ENCODE assay signal across 17 cellular contexts in genomic region chr11:34342008-34342533, GRCh38. TPM values are rescaled to one million over a fixed set of nuclear protein-coding genes. Genes with fewer than 3 reads are reported as not detected.
DNase-seq lines count a peak whose midpoint lies in the region; ATAC-seq and TF ChIP-seq lines count a peak whose summit lies in the region.
"Had no signal": no experiment of that assay in that cellular context is flagged by ENCODE, and none has a peak within 500 bp of the region (broad histone marks: within the 10 kb centered on the region; RNA-seq: fewer than 3 reads in every experiment).

No MANE protein-coding gene starts in this region.

- peak; percentile 36 for ATAC-seq in Right ventricle myocardium superior (ENCODE audit: poor library complexity)
- ATAC-seq in aorta (ENCODE audit: low FRiP score): peak; percentile 37
- ATAC-seq in activated CD8-positive, alpha-beta T cell treated with anti-CD3 and anti-CD28 coated beads, Interleukin-2, amount 10 ng/mL, durations not matched to agents 7 days and 5 days: no peak
- ATAC-seq: GM12878 had no signal

- peak overlapping the region; percentile 39 for H3K9ac ChIP-seq in endodermal cell (ENCODE audit: extremely low read depth, low read length, poor library complexity, severe bottlenecking)

- POLR2A ChIA-PET in activated CD8-positive, alpha-beta T cell treated with anti-CD3 and anti-CD28 coated beads, Interleukin-2, amount 10 ng/mL, durations not matched to agents 7 days and 5 days (lab: Charles Lee): interaction anchor here (0.7 kb wide), 1 partner anchor 60 kb away, joined by 3 read pairs; no protein-coding TSS in a partner anchor
- POLR2A ChIA-PET in Caco-2 (lab: Charles Lee): no interaction called here

- CTCF ChIA-PET in activated CD8-positive, alpha-beta T cell treated with anti-CD3 and anti-CD28 coated beads, Interleukin-2, amount 10 ng/mL, durations not matched to agents 7 days and 5 days (lab: Charles Lee): interaction anchor here (7.0 kb wide), 1 partner anchor 14 kb away, joined by 46 read pairs; the partner anchor contains the start of gene ABTB2
- CTCF ChIA-PET in Caco-2 (lab: Charles Lee): interaction anchor here (1.0 to 1.6 kb wide), 2 partner anchors 16 to 167 kb away, joined by 3 to 9 read pairs; partner anchors contain the start of gene ABTB2

- peaks cover 9% of the 10 kb centered on the region for H3K27me3 Mint-ChIP-seq in endodermal cell (ENCODE audit: insufficient read depth)
- H3K27me3 Mint-ChIP-seq in activated CD8-positive, alpha-beta T cell treated with anti-CD3 and anti-CD28 coated beads, Interleukin-2, amount 10 ng/mL, durations not matched to agents 7 days and 5 days (ENCODE audit: low read depth): peaks cover 2% of the 10 kb centered on the region
- H3K27me3 Mint-ChIP-seq in Caco-2 (ENCODE audit: insufficient read depth, unreplicated experiment): no peaks in the 10 kb centered on the region
- H3K27me3 Mint-ChIP-seq: activated T-cell treated with anti-CD3 and anti-CD28 coated beads, Interleukin-2, amount 50 U/mL, for 24 hours had no signal

- H3K27me3 ChIP-seq in right atrium auricular region (no peaks in the 10 kb centered on the region), endodermal cell (ENCODE audit: control insufficient read depth, insufficient read depth, low read length, poor library complexity, severe bottlenecking) (no peaks in the 10 kb centered on the region), aorta (ENCODE audit: control insufficient read depth in 1 of 2, insufficient read depth in 2 of 2, low read length in 1 of 2) (no peaks in the 10 kb centered on the region), Caco-2 (replicated peaks; ENCODE audit: control insufficient read depth, insufficient read depth, low read length) (no peaks in the 10 kb centered on the region)
- H3K27me3 ChIP-seq: SJSA1 had no signal

- H3K36me3 Mint-ChIP-seq in endodermal cell (ENCODE audit: low read depth) (no peaks in the 10 kb centered on the region), Caco-2 (ENCODE audit: insufficient read depth, unreplicated experiment) (no peaks in the 10 kb centered on the region)
- H3K36me3 Mint-ChIP-seq in activated CD8-positive, alpha-beta T cell treated with anti-CD3 and anti-CD28 coated beads, Interleukin-2, amount 10 ng/mL, durations not matched to agents 7 days and 5 days (ENCODE audit: low read depth): no peaks in the 10 kb centered on the region

- H3K36me3 ChIP-seq in right atrium auricular region (no peaks in the 10 kb centered on the region), endodermal cell (ENCODE audit: control insufficient read depth, insufficient read depth, low read length) (no peaks in the 10 kb centered on the region), aorta (ENCODE audit: control insufficient read depth in 1 of 2, insufficient read depth in 2 of 2, low read length in 1 of 2) (no peaks in the 10 kb centered on the region), Caco-2 (ENCODE audit: control insufficient read depth, insufficient read depth, low read length) (no peaks in the 10 kb centered on the region)
- H3K36me3 ChIP-seq: SJSA1 had no signal

- no peak for DNase-seq in Right ventricle myocardium superior
- DNase-seq in right atrium auricular region (ENCODE audit: low spot score): no peak
- DNase-seq in endodermal cell: peak; percentile 74
- DNase-seq in mucosa of gallbladder (ENCODE audit: low spot score): peak; percentile 51
- DNase-seq in aorta: peak in 1 of 2 donors; percentile 46
- no peak for DNase-seq in activated CD8-positive, alpha-beta T cell treated with anti-CD3 and anti-CD28 coated beads, Interleukin-2, amount 10 ng/mL, durations not matched to agents 7 days and 5 days
- no peak for DNase-seq in Caco-2
- no peak for DNase-seq in T-helper 2 cell
- DNase-seq: activated CD4-positive, CD25-positive, alpha-beta regulatory T cell; activated T-cell treated with anti-CD3 and anti-CD28 coated beads, Interleukin-2, amount 50 U/mL, for 24 hours; DMS53; HCEC 1CT; NCI-H1092; NCI-H774; trophoblast cell had no signal

- H3K9me3 ChIP-seq in right atrium auricular region: no peaks in the 10 kb centered on the region
- no peaks in the 10 kb centered on the region for H3K9me3 ChIP-seq in endodermal cell (ENCODE audit: control insufficient read depth, low read length)
- no peaks in the 10 kb centered on the region for H3K9me3 ChIP-seq in aorta (ENCODE audit: control insufficient read depth, low read length)
- no peaks in the 10 kb centered on the region for H3K9me3 ChIP-seq in Caco-2
- H3K9me3 ChIP-seq: SJSA1 had no signal

- H3K27ac ChIP-seq in right atrium auricular region (peak overlapping the region in 1 of 2 donors; percentile 60), endodermal cell (ENCODE audit: low read depth, low read length) (peak overlapping the region; percentile 5), aorta (ENCODE audit: low read depth in 1 of 2, low read length in 2 of 2) (peak overlapping the region; percentile 53 to 58)
- H3K27ac ChIP-seq: SJSA1 had no signal

- WGBS in endodermal cell (ENCODE audit: insufficient coverage in 1 of 2, insufficient read length in 1 of 2), 2 experiments: 36 to 49% methylated on average over 4 to 6 of the region's 6 CpGs
- WGBS in aorta, 2 donors: 8 to 9% methylated on average over 6 of the region's 6 CpGs

- H3K9me3 Mint-ChIP-seq in endodermal cell: no peaks in the 10 kb centered on the region
- H3K9me3 Mint-ChIP-seq in activated CD8-positive, alpha-beta T cell treated with anti-CD3 and anti-CD28 coated beads, Interleukin-2, amount 10 ng/mL, durations not matched to agents 7 days and 5 days (ENCODE audit: insufficient read depth): no peaks in the 10 kb centered on the region
- no peaks in the 10 kb centered on the region for H3K9me3 Mint-ChIP-seq in Caco-2 (ENCODE audit: unreplicated experiment)
- H3K9me3 Mint-ChIP-seq: activated T-cell treated with anti-CD3 and anti-CD28 coated beads, Interleukin-2, amount 50 U/mL, for 24 hours had no signal

- intact Hi-C loops in Right ventricle myocardium superior (cut with DNase I) (no loop called here), aorta (cut with DNase I) (no loop called here), Caco-2 (cut with micrococcal nuclease; ENCODE audit: unreplicated experiment) (no loop called here)

- BruUV-seq in Caco-2 (replicated peaks; lab: Mats Ljungman, UMichigan): no TSS peak

- H3K4me3 Mint-ChIP-seq in endodermal cell (no peak overlapping the region), Caco-2 (ENCODE audit: unreplicated experiment) (no peak overlapping the region)
- no peak overlapping the region for H3K4me3 Mint-ChIP-seq in activated CD8-positive, alpha-beta T cell treated with anti-CD3 and anti-CD28 coated beads, Interleukin-2, amount 10 ng/mL, durations not matched to agents 7 days and 5 days
- H3K4me3 Mint-ChIP-seq: activated T-cell treated with anti-CD3 and anti-CD28 coated beads, Interleukin-2, amount 50 U/mL, for 24 hours had no signal

- TF ChIP-seq CTCF in right atrium auricular region (IDR thresholded peaks at IDR 0.05) (no peak), endodermal cell (conservative IDR thresholded peaks at IDR 0.05) (peak; percentile 58), Caco-2 (IDR thresholded peaks at IDR 0.05; ENCODE audit: insufficient read depth in 1 of 2, low read depth in 1 of 2, low read length in 1 of 2, severe bottlenecking in 1 of 2, unreplicated experiment in 1 of 2) (no peak)

- H3K4me3 ChIP-seq in right atrium auricular region (no peak overlapping the region), endodermal cell (ENCODE audit: low read length) (peak overlapping the region; percentile 38), aorta (ENCODE audit: low read length in 2 of 2) (no peak overlapping the region), Caco-2 (ENCODE audit: low read depth, low read length) (no peak overlapping the region)
- H3K4me3 ChIP-seq: GM12878, SJSA1 had no signal

- H3K27ac Mint-ChIP-seq in endodermal cell (peak overlapping the region; percentile 6), Caco-2 (ENCODE audit: unreplicated experiment) (no peak overlapping the region)
- no peak overlapping the region for H3K27ac Mint-ChIP-seq in activated CD8-positive, alpha-beta T cell treated with anti-CD3 and anti-CD28 coated beads, Interleukin-2, amount 10 ng/mL, durations not matched to agents 7 days and 5 days
- H3K27ac Mint-ChIP-seq: activated T-cell treated with anti-CD3 and anti-CD28 coated beads, Interleukin-2, amount 50 U/mL, for 24 hours had no signal

- peaks cover 0 to 48% of the 10 kb centered on the region in 2 donors for H3K4me1 ChIP-seq in right atrium auricular region
- H3K4me1 ChIP-seq in endodermal cell (ENCODE audit: control insufficient read depth, insufficient read depth, low read length): peaks cover 20% of the 10 kb centered on the region
- H3K4me1 ChIP-seq in aorta (ENCODE audit: control insufficient read depth in 1 of 2, insufficient read depth in 2 of 2, low read length in 2 of 2): peaks cover 8% of the 10 kb centered on the region in 2 donors
- peaks cover 36% of the 10 kb centered on the region for H3K4me1 ChIP-seq in Caco-2

- H3K4me1 Mint-ChIP-seq in endodermal cell: peaks cover 58% of the 10 kb centered on the region
- H3K4me1 Mint-ChIP-seq in activated CD8-positive, alpha-beta T cell treated with anti-CD3 and anti-CD28 coated beads, Interleukin-2, amount 10 ng/mL, durations not matched to agents 7 days and 5 days (ENCODE audit: low read depth): peaks cover 29% of the 10 kb centered on the region
- peaks cover 22% of the 10 kb centered on the region for H3K4me1 Mint-ChIP-seq in Caco-2 (ENCODE audit: low read depth, unreplicated experiment)

RNA-seq across cellular contexts. Expression of gene ABTB2, which starts 15.7 kb away (rescaled TPM):
- total RNA-seq in Right ventricle myocardium superior (15.9 TPM), right atrium auricular region (10 to 100 TPM; 27.0 to 27.4 TPM), endodermal cell (1 to 10 TPM; 2.9 to 5.2 TPM), mucosa of gallbladder (9.8 TPM), aorta (10 to 100 TPM; 10.5 to 11.4 TPM), Caco-2 (2022) (2.9 and 3.6 TPM in 2 replicates)
- polyA plus RNA-seq in endodermal cell (2013, experiment 1 of 2): 8.4 TPM
- polyA plus RNA-seq in endodermal cell (2013, experiment 2 of 2): 8.3 TPM
- 1 to 10 TPM; 2.9 to 3.3 TPM for polyA plus RNA-seq in aorta
- under 1 TPM; 0.97 TPM for total RNA-seq in activated CD8-positive, alpha-beta T cell treated with anti-CD3 and anti-CD28 coated beads, Interleukin-2, amount 10 ng/mL, durations not matched to agents 7 days and 5 days

Comparison
In these comparisons a context has a peak if more than half of its experiments do, and no peak if none do; other contexts are left out.
1. DNase-seq: peak in endodermal cell (single experiment) and mucosa of gallbladder (single experiment); none in Right ventricle myocardium superior (single experiment), right atrium auricular region (single experiment), activated CD8-positive, alpha-beta T cell treated with anti-CD3 and anti-CD28 coated beads, Interleukin-2, amount 10 ng/mL, durations not matched to agents 7 days and 5 days (single experiment), Caco-2 (0 of 2) and T-helper 2 cell (0 of 5).